ENCODE assay signal across 8 cellular contexts in the genomic region with DNA sequence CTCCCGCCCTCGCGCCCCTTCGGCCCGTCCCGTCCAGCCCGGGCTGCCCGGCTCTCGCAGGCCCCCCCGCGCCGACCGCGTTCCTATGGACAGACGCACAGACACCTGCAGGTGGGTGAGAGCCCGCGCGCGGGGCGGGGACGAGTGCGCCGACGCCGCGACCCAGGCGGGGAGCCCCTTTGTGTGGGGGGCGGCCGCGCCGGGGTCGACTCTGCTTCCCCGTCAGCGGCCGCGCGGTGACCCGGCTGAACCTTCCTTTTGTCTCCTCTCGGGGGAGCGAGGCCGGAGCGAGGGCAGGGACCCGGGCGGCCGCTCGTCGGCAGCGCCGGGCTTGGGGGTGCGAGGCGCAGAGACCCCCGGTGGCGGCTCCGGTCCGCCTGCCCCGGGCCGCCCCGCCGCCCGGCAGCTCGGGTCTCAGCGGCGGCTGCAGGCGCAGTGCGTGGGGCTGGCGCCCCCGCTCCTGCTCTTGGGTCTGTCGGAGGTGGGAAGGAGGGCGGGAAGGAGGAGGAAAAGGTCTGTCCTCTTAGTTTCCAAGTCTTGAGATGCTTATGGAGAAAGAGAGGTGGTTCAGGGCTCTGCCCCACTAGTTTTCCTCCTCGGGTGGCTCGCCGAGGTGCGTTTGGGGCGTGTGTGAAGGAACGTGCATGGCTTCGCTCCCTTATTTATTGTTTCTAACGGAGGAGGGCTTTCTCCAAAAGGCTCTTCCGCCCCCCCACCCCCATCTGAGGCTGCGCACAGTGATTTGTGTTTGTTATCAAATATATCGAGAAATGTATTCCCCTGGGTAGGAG. TPM values are rescaled to one million over a fixed set of nuclear protein-coding genes. Genes with fewer than 3 reads are reported as not detected.
DNase-seq lines count a peak whose midpoint lies in the region; ATAC-seq and TF ChIP-seq lines count a peak whose summit lies in the region.

No MANE protein-coding gene starts in this region.

- ATAC-seq in GM19043 (IDR thresholded peaks at IDR 0.05; ENCODE audit: low read depth, unreplicated experiment): peak; percentile 31
- peak; percentile 53 for ATAC-seq in HG03280 (IDR thresholded peaks at IDR 0.05; ENCODE audit: unreplicated experiment)
- ATAC-seq in naive thymus-derived CD8-positive, alpha-beta T cell: peak; percentile 52 to 62
- peak; percentile 47 for ATAC-seq in stimulated activated naive CD8-positive, alpha-beta T cell treated with anti-CD3 and anti-CD28 coated beads, Interleukin-15, Interleukin-2, amounts not matched to agents 100 U/mL and 50 U/mL, for 24 hours

- H3K36me3 ChIP-seq in BJ (ENCODE audit: control insufficient read depth, insufficient read depth, low read length) (no peaks in the 10 kb centered on the region), NT2/D1 (ENCODE audit: insufficient read depth, insufficient read length, low read length) (peaks cover 10% of the 10 kb centered on the region), esophagus muscularis mucosa (no peaks in the 10 kb centered on the region)

- no peak for TF ChIP-seq POLR2A in esophagus muscularis mucosa (IDR thresholded peaks at IDR 0.05; ENCODE audit: low read depth)

- peak overlapping the region; percentile 93 for H3K4me3 ChIP-seq in BJ (ENCODE audit: low read depth, low read length)
- peak overlapping the region; percentile 78 for H3K4me3 ChIP-seq in NT2/D1 (ENCODE audit: insufficient read length, low read depth)
- peak overlapping the region; percentile 85 to 94 (median 89) for H3K4me3 ChIP-seq in esophagus muscularis mucosa

- peaks cover 10 to 45% (median 41%) of the 10 kb centered on the region in 4 donors for H3K4me1 Mint-ChIP-seq in naive thymus-derived CD8-positive, alpha-beta T cell

- no peaks in the 10 kb centered on the region for H3K9me3 Mint-ChIP-seq in naive thymus-derived CD8-positive, alpha-beta T cell

- TF ChIP-seq EP300 in esophagus muscularis mucosa (IDR thresholded peaks at IDR 0.05): no peak

- CTCF ChIA-PET in BJ (lab: Yijun Ruan, JAX): interaction anchor here (0.8 to 1.2 kb wide), 4 partner anchors 10 to 218 kb away, joined by 3 to 7 read pairs (median 3); no protein-coding TSS in a partner anchor

- POLR2A ChIA-PET in BJ (lab: Charles Lee): interaction anchor here (0.5 kb wide), 1 partner anchor 21 kb away, joined by 3 read pairs; no protein-coding TSS in a partner anchor
- POLR2A ChIA-PET in naive thymus-derived CD8-positive, alpha-beta T cell (lab: Charles Lee): interaction anchor here (0.8 to 3.4 kb wide), 11 partner anchors 17 to 923 kb away, joined by 3 to 19 read pairs (median 4); a partner anchor contains a TSS

- H3K4me3 Mint-ChIP-seq in naive thymus-derived CD8-positive, alpha-beta T cell: peak overlapping the region; percentile 91 to 99 (median 97)

- peak overlapping the region; percentile 87 for H3K9ac ChIP-seq in NT2/D1 (ENCODE audit: insufficient read length, low read depth)

- H3K4me1 ChIP-seq in NT2/D1 (ENCODE audit: insufficient read depth, insufficient read length) (peaks cover 3% of the 10 kb centered on the region), esophagus muscularis mucosa (peaks cover 5 to 20% (median 15%) of the 10 kb centered on the region in 4 donors)

- intact Hi-C loops in esophagus muscularis mucosa (cut with DNase I): loop anchor here (5.0 to 10.0 kb wide), 3 partner anchors 110 to 328 kb away; no protein-coding TSS in a partner anchor

- H3K27ac Mint-ChIP-seq in naive thymus-derived CD8-positive, alpha-beta T cell: peak overlapping the region; percentile 88 to 99 (median 96)

- H3K27ac ChIP-seq in esophagus muscularis mucosa (replicated peaks in 1 of 4): peak overlapping the region; percentile 78 to 82 (median 80)

- 0% methylated on average over 20 of the region's 80 CpGs for WGBS in esophagus muscularis mucosa

- H3K27me3 ChIP-seq in BJ (ENCODE audit: control insufficient read depth, insufficient read depth, low read length) (no peaks in the 10 kb centered on the region), NT2/D1 (ENCODE audit: insufficient read depth, insufficient read length) (no peaks in the 10 kb centered on the region), esophagus muscularis mucosa (no peaks in the 10 kb centered on the region)

- no peak for DNase-seq in BJ (ENCODE audit: low read depth)
- DNase-seq in NT2/D1 (ENCODE audit: low read depth, low spot score): peak; percentile 6
- DNase-seq in activated T-cell treated with anti-CD3 and anti-CD28 coated beads for 48 hours (ENCODE audit: low read depth): peak; percentile 36
- no peak for DNase-seq in esophagus muscularis mucosa (ENCODE audit: extremely low spot score)
- DNase-seq in naive thymus-derived CD8-positive, alpha-beta T cell: peak; percentile 26 to 83 (median 60)
- peak; percentile 60 for DNase-seq in stimulated activated naive CD8-positive, alpha-beta T cell treated with anti-CD3 and anti-CD28 coated beads, Interleukin-15, Interleukin-2, amounts not matched to agents 100 U/mL and 50 U/mL, for 24 hours

- H3K27me3 Mint-ChIP-seq in naive thymus-derived CD8-positive, alpha-beta T cell: no peaks in the 10 kb centered on the region

- no peak for TF ChIP-seq CTCF in BJ (IDR thresholded peaks at IDR 0.05; ENCODE audit: insufficient read depth, low read depth, low read length)
- no peak for TF ChIP-seq CTCF in esophagus muscularis mucosa (IDR thresholded peaks at IDR 0.05)

- peaks cover 0 to 2% (median 0%) of the 10 kb centered on the region in 3 donors for H3K36me3 Mint-ChIP-seq in naive thymus-derived CD8-positive, alpha-beta T cell

- no peaks in the 10 kb centered on the region for H3K9me3 ChIP-seq in NT2/D1 (ENCODE audit: insufficient read depth, low read length)
- no peaks in the 10 kb centered on the region for H3K9me3 ChIP-seq in esophagus muscularis mucosa

RNA-seq across cellular contexts. Expression of a gene that starts 0.6 kb away (rescaled TPM):
- 1.7 and 2.2 TPM in 2 replicates for polyA plus RNA-seq in BJ (2011; rRNA removed)
- polyA minus RNA-seq in BJ (2011; rRNA and poly(A)+ RNA removed): 17.4 and 27.1 TPM in 2 replicates
- total RNA-seq in esophagus muscularis mucosa: 1 to 10 TPM; 2.2 to 5.8 (median 3.2) TPM
- 10 to 100 TPM; 11.5 to 11.8 TPM for total RNA-seq in naive thymus-derived CD8-positive, alpha-beta T cell
- polyA plus RNA-seq in naive thymus-derived CD8-positive, alpha-beta T cell: 1 to 10 TPM; 2.6 to 4.3 (median 3.7) TPM

Comparison
In these comparisons a context has a peak if more than half of its experiments do, and no peak if none do; other contexts are left out.
1. DNase-seq: peak in NT2/D1 (single experiment), activated T-cell treated with anti-CD3 and anti-CD28 coated beads for 48 hours (single experiment), naive thymus-derived CD8-positive, alpha-beta T cell (10 of 10) and stimulated activated naive CD8-positive, alpha-beta T cell treated with anti-CD3 and anti-CD28 coated beads, Interleukin-15, Interleukin-2, amounts not matched to agents 100 U/mL and 50 U/mL, for 24 hours (single experiment); none in BJ (single experiment) and esophagus muscularis mucosa (single experiment).
2. Peak in every context shown above with its lines, with median percentiles within 50 percentile points of each other: H3K4me3 ChIP-seq and ATAC-seq.